In genomic region chr17:80649672-80650338, GRCh38 we compare ENCODE assay signal across 8 cellular contexts.
DNase-seq lines count a peak whose midpoint lies in the region; ATAC-seq and TF ChIP-seq lines count a peak whose summit lies in the region.

No MANE protein-coding gene starts in this region.

- peaks cover 3% of the 10 kb centered on the region; the same call in 1 of the 2 replicates for H3K36me3 ChIP-seq in DOHH2 (ENCODE audit: control insufficient read depth, low read length)
- H3K36me3 ChIP-seq in muscle layer of duodenum (ENCODE audit: control insufficient read depth in 1 of 2, insufficient read depth in 2 of 2, low read length in 2 of 2): no peaks in the 10 kb centered on the region

- no peak overlapping the region for H3K27ac ChIP-seq in DOHH2 (ENCODE audit: low read depth, low read length)
- H3K27ac ChIP-seq in muscle layer of duodenum (ENCODE audit: low read length): peak overlapping the region; percentile 10

- H3K9me3 ChIP-seq in DOHH2 (ENCODE audit: control insufficient read depth, insufficient read depth, low read length) (peaks cover 11% of the 10 kb centered on the region; the same call in 1 of the 2 replicates), muscle layer of duodenum (ENCODE audit: control insufficient read depth in 1 of 2, low read length in 2 of 2) (no peaks in the 10 kb centered on the region)

- DNase-seq in LNCaP clone FGC (ENCODE audit: low read depth): no peak
- DNase-seq in activated CD4-positive, alpha-beta T cell treated with anti-CD3 and anti-CD28 coated beads, Interleukin-2, amount 50 U/mL, for 1 hour: peak; percentile 49
- peak; percentile 14 for DNase-seq in effector CD8-positive, alpha-beta T cell (lab: John Stamatoyannopoulos, UW)
- DNase-seq in stimulated activated naive CD4-positive, alpha-beta T cell treated with Interleukin-2 at 50 U/mL for 16 hours (lab: John Stamatoyannopoulos, UW): peak; percentile 82
- no peak for DNase-seq in NCI-H2029 treated with DMSO at 0.1 percent for 48 hours (lab: John Stamatoyannopoulos, UW)

- H3K27me3 ChIP-seq in DOHH2 (ENCODE audit: control insufficient read depth, low read length) (no peaks in the 10 kb centered on the region), muscle layer of duodenum (ENCODE audit: low read depth, low read length) (no peaks in the 10 kb centered on the region)

- H3K4me1 ChIP-seq in DOHH2 (ENCODE audit: control insufficient read depth, low read length) (no peaks in the 10 kb centered on the region), muscle layer of duodenum (ENCODE audit: control insufficient read depth in 1 of 2, insufficient read depth in 2 of 2, low read length in 2 of 2) (peaks cover 5 to 7% of the 10 kb centered on the region in 2 donors)

- H3K4me3 ChIP-seq in DOHH2 (ENCODE audit: low read length) (no peak overlapping the region), LNCaP clone FGC (ENCODE audit: low read depth, low read length) (no peak overlapping the region), muscle layer of duodenum (ENCODE audit: low read depth in 1 of 2, low read length in 2 of 2) (no peak overlapping the region)

- H3K9me2 ChIP-seq in DOHH2 (replicated peaks; ENCODE audit: control insufficient read depth, low read length): no peaks in the 10 kb centered on the region

- H3K79me2 ChIP-seq in DOHH2 (ENCODE audit: control insufficient read depth, low read length): peaks cover 90% of the 10 kb centered on the region

- no peaks in the 10 kb centered on the region for H3F3A ChIP-seq in DOHH2 (ENCODE audit: control insufficient read depth, insufficient read depth)

- H3K4me2 ChIP-seq in DOHH2 (ENCODE audit: low read length): no peak overlapping the region

- ATAC-seq in GM21619 (IDR thresholded peaks at IDR 0.05; ENCODE audit: unreplicated experiment): no peak

- TF ChIP-seq CTCF in DOHH2 (IDR thresholded peaks at IDR 0.05; ENCODE audit: low read depth, low read length, poor library complexity, severe bottlenecking) (peak; percentile 78), LNCaP clone FGC (IDR thresholded peaks at IDR 0.05; ENCODE audit: control insufficient read depth, extremely low read depth, insufficient read depth) (peak; percentile 58)

- no peaks in the 10 kb centered on the region for H4K20me1 ChIP-seq in DOHH2 (ENCODE audit: control insufficient read depth, insufficient read depth, low read depth, low read length)

Comparison
In these comparisons a context has a peak if more than half of its experiments do, and no peak if none do; other contexts are left out.
1. DNase-seq: peak in activated CD4-positive, alpha-beta T cell treated with anti-CD3 and anti-CD28 coated beads, Interleukin-2, amount 50 U/mL, for 1 hour (single experiment), effector CD8-positive, alpha-beta T cell (single experiment) and stimulated activated naive CD4-positive, alpha-beta T cell treated with Interleukin-2 at 50 U/mL for 16 hours (single experiment); none in LNCaP clone FGC (single experiment) and NCI-H2029 treated with DMSO at 0.1 percent for 48 hours (single experiment).